ENCODE assay signal across 27 cellular contexts in genomic region chr5:150210644-150211043, GRCh38. TPM values are rescaled to one million over a fixed set of nuclear protein-coding genes. Genes with fewer than 3 reads are reported as not detected.
DNase-seq lines count a peak whose midpoint lies in the region; ATAC-seq and TF ChIP-seq lines count a peak whose summit lies in the region.
"Had no signal": no experiment of that assay in that cellular context is flagged by ENCODE, and none has a peak within 500 bp of the region (broad histone marks: within the 10 kb centered on the region; RNA-seq: fewer than 3 reads in every experiment).

No MANE protein-coding gene starts in this region.

- peak overlapping the region; percentile 70; the same call in 1 of the 2 replicates for H2AFZ ChIP-seq in GM23338
- peak overlapping the region; percentile 48 for H2AFZ ChIP-seq in neuronal stem cell (ENCODE audit: low read length)

- peak overlapping the region; percentile 77 for H2BK5ac ChIP-seq in neuronal stem cell (ENCODE audit: low read length)

- no peak overlapping the region for H3K4ac ChIP-seq in neuronal stem cell (ENCODE audit: low read length)

- H3K4me3 Mint-ChIP-seq in GM23338: no peak overlapping the region; the same call in 2 of the 3 replicates
- no peak overlapping the region for H3K4me3 Mint-ChIP-seq in activated T-helper 1 cell treated with anti-CD3 and anti-CD28 coated beads, Interleukin-12 subunit alpha, Interleukin-12 subunit beta, Interleukin-2, Interleukin-4 antibody, amounts not matched to agents 30 ng/mL and 10 ng/mL and 1 ng/mL, durations not matched to agents 14 hours and 24 hours and 36 hours
- H3K4me3 Mint-ChIP-seq: activated B cell treated with CpG ODN at 0.5 μM for 24 hours; activated CD4-positive, alpha-beta T cell treated with anti-CD3 and anti-CD28 coated beads, Interleukin-2, amount 10 ng/mL, durations not matched to agents 7 days and 5 days; activated T-cell treated with anti-CD3 and anti-CD28 coated beads, Interleukin-2, amount 50 U/mL, for 4 hours; stimulated activated naive CD8-positive, alpha-beta T cell treated with anti-CD3 and anti-CD28 coated beads, Interleukin-15, Interleukin-2, amounts not matched to agents 100 ng/mL and 50 ng/mL, for 24 hours had no signal

- H3K27ac Mint-ChIP-seq in GM23338: peak overlapping the region; percentile 72
- H3K27ac Mint-ChIP-seq in activated T-helper 1 cell treated with anti-CD3 and anti-CD28 coated beads, Interleukin-12 subunit alpha, Interleukin-12 subunit beta, Interleukin-2, Interleukin-4 antibody, amounts not matched to agents 30 ng/mL and 10 ng/mL and 1 ng/mL, durations not matched to agents 14 hours and 24 hours and 36 hours: no peak overlapping the region
- H3K27ac Mint-ChIP-seq: activated B cell treated with CpG ODN at 0.5 μM for 24 hours; activated CD4-positive, alpha-beta T cell treated with anti-CD3 and anti-CD28 coated beads, Interleukin-2, amount 10 ng/mL, durations not matched to agents 7 days and 5 days; stimulated activated naive CD8-positive, alpha-beta T cell treated with anti-CD3 and anti-CD28 coated beads, Interleukin-15, Interleukin-2, amounts not matched to agents 100 ng/mL and 50 ng/mL, for 24 hours had no signal

- intact Hi-C loops in activated T-helper 1 cell treated with anti-CD3 and anti-CD28 coated beads, Interleukin-12 subunit alpha, Interleukin-12 subunit beta, Interleukin-2, Interleukin-4 antibody, amounts not matched to agents 30 ng/mL and 10 ng/mL and 1 ng/mL, durations not matched to agents 14 hours and 24 hours and 36 hours (cut with micrococcal nuclease): no loop called here

- no peak for ATAC-seq in GM23338
- no peak for ATAC-seq in HG03354 (IDR thresholded peaks at IDR 0.05; ENCODE audit: poor library complexity, severe bottlenecking, unreplicated experiment)
- ATAC-seq: activated T-cell treated with anti-CD3 and anti-CD28 coated beads, Interleukin-2, amount 50 U/mL, for 4 hours; esophagus mucosa; lower lobe of right lung; right cardiac atrium had no signal

- WGBS in neuronal stem cell (ENCODE audit: extremely low coverage in 2 of 2, insufficient read length in 2 of 2, insufficient replicate concordance in 1 of 2), 2 donors: no CpG with 5 or more reads among the region's 6 CpGs

- peak overlapping the region; percentile 84 for H4K8ac ChIP-seq in neuronal stem cell (ENCODE audit: low read depth, low read length)

- H3K9me3 Mint-ChIP-seq in GM23338: no peaks in the 10 kb centered on the region; the same call in 1 of the 3 replicates
- no peaks in the 10 kb centered on the region for H3K9me3 Mint-ChIP-seq in activated T-helper 1 cell treated with anti-CD3 and anti-CD28 coated beads, Interleukin-12 subunit alpha, Interleukin-12 subunit beta, Interleukin-2, Interleukin-4 antibody, amounts not matched to agents 30 ng/mL and 10 ng/mL and 1 ng/mL, durations not matched to agents 14 hours and 24 hours and 36 hours
- H3K9me3 Mint-ChIP-seq: activated B cell treated with CpG ODN at 0.5 μM for 24 hours; activated CD4-positive, alpha-beta T cell treated with anti-CD3 and anti-CD28 coated beads, Interleukin-2, amount 10 ng/mL, durations not matched to agents 7 days and 5 days; activated T-cell treated with anti-CD3 and anti-CD28 coated beads, Interleukin-2, amount 50 U/mL, for 4 hours; stimulated activated naive CD8-positive, alpha-beta T cell treated with anti-CD3 and anti-CD28 coated beads, Interleukin-15, Interleukin-2, amounts not matched to agents 100 ng/mL and 50 ng/mL, for 24 hours had no signal

- H3K4me1 ChIP-seq in GM23338 (ENCODE audit: insufficient read depth): peaks cover 11% of the 10 kb centered on the region
- peaks cover 23% of the 10 kb centered on the region for H3K4me1 ChIP-seq in iPS-20b (ENCODE audit: insufficient read depth, low read length)
- peaks cover 11% of the 10 kb centered on the region in 2 donors for H3K4me1 ChIP-seq in neuronal stem cell (ENCODE audit: control insufficient read depth in 2 of 2, insufficient read depth in 1 of 2, low read depth in 1 of 2, low read length in 2 of 2)
- H3K4me1 ChIP-seq: testis had no signal

- peak overlapping the region; percentile 8 for H3K23ac ChIP-seq in neuronal stem cell (ENCODE audit: low read depth, low read length, poor library complexity)

- H3K9ac ChIP-seq in iPS-20b (ENCODE audit: low read depth, low read length) (no peak overlapping the region), neuronal stem cell (ENCODE audit: low read depth, low read length, poor library complexity) (no peak overlapping the region)

- peak overlapping the region; percentile 76 for H2AK5ac ChIP-seq in neuronal stem cell (ENCODE audit: low read depth, low read length)

- peak overlapping the region; percentile 96 for H2BK15ac ChIP-seq in neuronal stem cell (ENCODE audit: low read length)

- H4K91ac ChIP-seq in neuronal stem cell (ENCODE audit: low read depth, low read length, poor library complexity): no peak overlapping the region

- H3K27ac ChIP-seq in GM23338 (ENCODE audit: low read depth) (0 out of 2 replicates have a peak overlapping the region, but pooled peaks have one; percentile 59), iPS-20b (ENCODE audit: low read length) (no peak overlapping the region), neuronal stem cell (replicated peaks; ENCODE audit: low read length) (no peak overlapping the region), coronary artery (peak overlapping the region in 1 of 2 donors; percentile 82)
- H3K27ac ChIP-seq: lower lobe of right lung, neutrophil, testis had no signal

- TF ChIP-seq CTCF in GM23338 (conservative IDR thresholded peaks at IDR 0.05; ENCODE audit: low read depth in 2 of 2) (no peak), coronary artery (IDR thresholded peaks at IDR 0.05) (no peak)

- H3K4me1 Mint-ChIP-seq in GM23338: peaks cover 57% of the 10 kb centered on the region
- H3K4me1 Mint-ChIP-seq in activated T-helper 1 cell treated with anti-CD3 and anti-CD28 coated beads, Interleukin-12 subunit alpha, Interleukin-12 subunit beta, Interleukin-2, Interleukin-4 antibody, amounts not matched to agents 30 ng/mL and 10 ng/mL and 1 ng/mL, durations not matched to agents 14 hours and 24 hours and 36 hours (ENCODE audit: low read depth): peaks cover 9% of the 10 kb centered on the region

- H4K20me1 ChIP-seq in GM23338 (replicated peaks; ENCODE audit: insufficient read depth): no peaks in the 10 kb centered on the region

- peak overlapping the region; percentile 44 for H3K18ac ChIP-seq in neuronal stem cell (ENCODE audit: low read length)

- no peak for DNase-seq in GM23338 (ENCODE audit: low spot score)
- peak; percentile 40 for DNase-seq in NCI-H460 (ENCODE audit: extremely low read depth, low read depth)
- no peak for DNase-seq in neuronal stem cell (ENCODE audit: low spot score)
- DNase-seq in activated T-helper 1 cell treated with anti-CD3 and anti-CD28 coated beads, Interleukin-12 subunit alpha, Interleukin-12 subunit beta, Interleukin-2, Interleukin-4 antibody, amounts not matched to agents 30 ng/mL and 10 ng/mL and 1 ng/mL, durations not matched to agents 14 hours and 24 hours and 36 hours (ENCODE audit: low spot score): no peak
- DNase-seq in coronary artery (ENCODE audit: low spot score): no peak
- DNase-seq: activated B cell treated with CpG ODN at 0.5 μM for 24 hours; activated CD4-positive, alpha-beta T cell treated with anti-CD3 and anti-CD28 coated beads, Interleukin-2, amount 10 ng/mL, durations not matched to agents 7 days and 5 days; activated gamma-delta T cell treated with Interleukin-2 at 50 U/mL for 16 hours; activated T-cell treated with anti-CD3 and anti-CD28 coated beads, Interleukin-2, amount 50 U/mL, for 4 hours; head of caudate nucleus; lower lobe of right lung; NCI-H1092 treated with DMSO at 0.1 percent for 48 hours; NCI-H1694 treated with DMSO at 0.1 percent for 48 hours; NCI-H446; NCI-H82; right cardiac atrium; stimulated activated CD8-positive, alpha-beta memory T cell treated with anti-CD3 and anti-CD28 coated beads, Interleukin-4, amount 100 ng/mL, for 48 hours; testis had no signal

- H3K14ac ChIP-seq in neuronal stem cell (ENCODE audit: low read length): peak overlapping the region; percentile 43

- H3K36me3 ChIP-seq in GM23338 (ENCODE audit: insufficient read depth) (no peaks in the 10 kb centered on the region), iPS-20b (ENCODE audit: insufficient read depth, low read depth, low read length) (no peaks in the 10 kb centered on the region), neuronal stem cell (replicated peaks in 1 of 2; ENCODE audit: control insufficient read depth in 2 of 2, insufficient read depth in 2 of 2, low read length in 2 of 2) (no peaks in the 10 kb centered on the region)
- H3K36me3 ChIP-seq: lower lobe of right lung, neutrophil had no signal

- H3K4me2 ChIP-seq in GM23338 (peak overlapping the region; percentile 71), neuronal stem cell (ENCODE audit: insufficient read depth, low read length, poor library complexity, severe bottlenecking) (no peak overlapping the region)

- H2BK120ac ChIP-seq in neuronal stem cell (ENCODE audit: low read depth, low read length): peak overlapping the region; percentile 21

- peak overlapping the region; percentile 80 for H2BK12ac ChIP-seq in neuronal stem cell (ENCODE audit: low read length)

- peaks cover 21% of the 10 kb centered on the region for H3K27me3 Mint-ChIP-seq in GM23338 (ENCODE audit: insufficient read depth, low read depth, poor library complexity)
- H3K27me3 Mint-ChIP-seq in activated T-helper 1 cell treated with anti-CD3 and anti-CD28 coated beads, Interleukin-12 subunit alpha, Interleukin-12 subunit beta, Interleukin-2, Interleukin-4 antibody, amounts not matched to agents 30 ng/mL and 10 ng/mL and 1 ng/mL, durations not matched to agents 14 hours and 24 hours and 36 hours (ENCODE audit: insufficient read depth): peaks cover 25% of the 10 kb centered on the region

- H3K79me1 ChIP-seq in neuronal stem cell (ENCODE audit: low read depth, low read length): no peaks in the 10 kb centered on the region

- 0 out of 2 replicates have a peak overlapping the region, but pooled peaks have one; percentile 24 for H3K4me3 ChIP-seq in GM23338
- H3K4me3 ChIP-seq in iPS-20b (ENCODE audit: low read length): peak overlapping the region; percentile 3; the same call in 1 of the 2 replicates
- no peak overlapping the region for H3K4me3 ChIP-seq in neuronal stem cell (ENCODE audit: low read length in 2 of 2)
- no peak overlapping the region for H3K4me3 ChIP-seq in coronary artery
- H3K4me3 ChIP-seq: lower lobe of right lung, testis had no signal

- H3K79me2 ChIP-seq in GM23338 (replicated peaks; ENCODE audit: insufficient read depth): no peaks in the 10 kb centered on the region

- H3F3A ChIP-seq in GM23338 (replicated peaks; ENCODE audit: low read depth): 0 out of 2 replicates have a peak, but pooled peaks cover 5% of the 10 kb centered on the region

- no peaks in the 10 kb centered on the region for H3K9me2 ChIP-seq in GM23338 (ENCODE audit: insufficient read depth)

- H3K9me3 ChIP-seq in iPS-20b (ENCODE audit: insufficient read depth, low read depth, low read length) (no peaks in the 10 kb centered on the region), neuronal stem cell (replicated peaks in 1 of 2; ENCODE audit: control insufficient read depth in 2 of 2, insufficient read depth in 1 of 2, low read depth in 1 of 2, low read length in 2 of 2) (no peaks in the 10 kb centered on the region)
- H3K9me3 ChIP-seq: lower lobe of right lung, neutrophil, testis had no signal

- H3K27me3 ChIP-seq in GM23338 (ENCODE audit: insufficient read depth) (no peaks in the 10 kb centered on the region), iPS-20b (ENCODE audit: insufficient read depth, low read length) (peaks cover 30% of the 10 kb centered on the region), neuronal stem cell (ENCODE audit: control insufficient read depth in 3 of 3, insufficient read depth in 3 of 3, low read depth in 1 of 3, low read length in 3 of 3) (peaks cover 0 to 29% (median 0%) of the 10 kb centered on the region in 3 experiments)
- H3K27me3 ChIP-seq: testis had no signal

- H3K36me3 Mint-ChIP-seq in GM23338 (ENCODE audit: low read depth): no peaks in the 10 kb centered on the region; the same call in 2 of the 3 replicates
- H3K36me3 Mint-ChIP-seq in activated T-helper 1 cell treated with anti-CD3 and anti-CD28 coated beads, Interleukin-12 subunit alpha, Interleukin-12 subunit beta, Interleukin-2, Interleukin-4 antibody, amounts not matched to agents 30 ng/mL and 10 ng/mL and 1 ng/mL, durations not matched to agents 14 hours and 24 hours and 36 hours (ENCODE audit: low read depth): no peaks in the 10 kb centered on the region

RNA-seq across cellular contexts. Expression of gene SLC6A7, which starts 20.8 kb away (rescaled TPM):
- not detected in 2 replicates for total RNA-seq in GM23338 (2014; rRNA removed; shearing (Covaris generic))
- polyA plus RNA-seq in GM23338 (2016; fragmentation: Nextera tagmentation; extraction: Ambion mirVana): not detected in 2 replicates
- total RNA-seq in NCI-H460 (2014; rRNA removed; shearing (Covaris generic)): 1.6 TPM in 2 replicates
- 1.1 and 3.4 TPM in 2 replicates for polyA plus RNA-seq in NCI-H460 (2014; cell fraction: nucleus; rRNA removed)
- polyA plus RNA-seq in neuronal stem cell (2013, experiment 1 of 2): not detected
- polyA plus RNA-seq in neuronal stem cell (2013, experiment 2 of 2): 0.01 TPM
- total RNA-seq in activated T-helper 1 cell treated with anti-CD3 and anti-CD28 coated beads, Interleukin-12 subunit alpha, Interleukin-12 subunit beta, Interleukin-2, Interleukin-4 antibody, amounts not matched to agents 30 ng/mL and 10 ng/mL and 1 ng/mL, durations not matched to agents 14 hours and 24 hours and 36 hours: not detected in 2 replicates
- total RNA-seq: activated B cell treated with CpG ODN at 0.5 μM for 24 hours; activated CD4-positive, alpha-beta T cell treated with anti-CD3 and anti-CD28 coated beads, Interleukin-2, amount 10 ng/mL, durations not matched to agents 7 days and 5 days; activated T-cell treated with anti-CD3 and anti-CD28 coated beads, Interleukin-2, amount 50 U/mL, for 4 hours; cardiac septum; esophagus mucosa; kidney epithelial cell; lower lobe of right lung; right cardiac atrium; SK-MEL-5 had no signal
- polyA plus RNA-seq: BJ, right cardiac atrium had no signal

RNA-seq across cellular contexts. Expression of gene CDX1, which starts 44.1 kb away (rescaled TPM):
- not detected in 2 replicates for total RNA-seq in GM23338 (2014; rRNA removed; shearing (Covaris generic))
- polyA plus RNA-seq in GM23338 (2016; fragmentation: Nextera tagmentation; extraction: Ambion mirVana): not detected in 2 replicates
- total RNA-seq in NCI-H460 (2014; rRNA removed; shearing (Covaris generic)): not detected in 2 replicates
- not detected in 2 replicates for polyA plus RNA-seq in NCI-H460 (2014; cell fraction: nucleus; rRNA removed)
- polyA plus RNA-seq in neuronal stem cell (2013, experiment 1 of 2): 0.10 TPM
- polyA plus RNA-seq in neuronal stem cell (2013, experiment 2 of 2): 0.10 TPM
- not detected in 2 replicates for total RNA-seq in activated T-helper 1 cell treated with anti-CD3 and anti-CD28 coated beads, Interleukin-12 subunit alpha, Interleukin-12 subunit beta, Interleukin-2, Interleukin-4 antibody, amounts not matched to agents 30 ng/mL and 10 ng/mL and 1 ng/mL, durations not matched to agents 14 hours and 24 hours and 36 hours
- total RNA-seq: activated B cell treated with CpG ODN at 0.5 μM for 24 hours; activated CD4-positive, alpha-beta T cell treated with anti-CD3 and anti-CD28 coated beads, Interleukin-2, amount 10 ng/mL, durations not matched to agents 7 days and 5 days; esophagus mucosa; lower lobe of right lung; SK-MEL-5 had no signal

RNA-seq across cellular contexts. Expression of gene PDGFRB, which starts 55.0 kb away (rescaled TPM):
- 7.1 and 11.3 TPM in 2 replicates for total RNA-seq in GM23338 (2014; rRNA removed; shearing (Covaris generic))
- polyA plus RNA-seq in GM23338 (2016; fragmentation: Nextera tagmentation; extraction: Ambion mirVana): 4.1 and 4.5 TPM in 2 replicates
- 1.7 and 2.4 TPM in 2 replicates for total RNA-seq in NCI-H460 (2014; rRNA removed; shearing (Covaris generic))
- polyA plus RNA-seq in NCI-H460 (2014; cell fraction: nucleus; rRNA removed): 1.9 and 4.8 TPM in 2 replicates
- 11.0 TPM for polyA plus RNA-seq in neuronal stem cell (2013, experiment 1 of 2)
- 11.2 TPM for polyA plus RNA-seq in neuronal stem cell (2013, experiment 2 of 2)
- total RNA-seq in activated T-helper 1 cell treated with anti-CD3 and anti-CD28 coated beads, Interleukin-12 subunit alpha, Interleukin-12 subunit beta, Interleukin-2, Interleukin-4 antibody, amounts not matched to agents 30 ng/mL and 10 ng/mL and 1 ng/mL, durations not matched to agents 14 hours and 24 hours and 36 hours: 0.76 and 1.0 TPM in 2 replicates

Comparison
In these comparisons a context has a peak if more than half of its experiments do, and no peak if none do; other contexts are left out.
1. H3K4me3 ChIP-seq: peak in GM23338 (single experiment) and iPS-20b (single experiment); none in neuronal stem cell (0 of 2) and coronary artery (single experiment).